Comparison of ENCODE assay signal across 35 cellular contexts in the genomic region with DNA sequence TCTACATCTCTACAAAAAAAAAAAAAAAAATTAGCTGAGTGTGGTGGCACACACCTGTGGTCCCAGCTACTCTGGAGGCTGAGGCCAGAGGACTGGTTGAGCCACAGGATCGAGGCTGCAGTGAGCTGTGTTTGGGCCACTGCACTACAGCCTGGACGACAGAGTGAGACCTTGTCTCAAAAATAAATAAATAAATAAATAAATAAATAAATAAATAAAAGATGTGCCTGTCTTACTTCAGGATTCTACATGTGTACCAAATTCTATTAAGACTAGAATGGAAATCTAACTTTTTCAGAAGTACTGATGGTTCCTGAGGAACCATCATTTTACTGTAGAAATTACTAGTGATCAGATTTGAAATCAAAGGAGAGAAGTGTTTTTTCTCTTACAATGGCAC.
"Had no signal": no experiment of that assay in that cellular context is flagged by ENCODE, and none has a peak within 500 bp of the region (broad histone marks: within the 10 kb centered on the region; RNA-seq: fewer than 3 reads in every experiment).

No MANE protein-coding gene starts in this region.

- H3K36me3 ChIP-seq: MG63 had no signal

- H3K9me3 ChIP-seq: MG63 had no signal

- DNase-seq: Karpas-422, Kasumi-1, MG63, MM.1S, MV-4-11, NCI-H1048, NCI-H1092, NCI-H1092 treated with DMSO at 0.1 percent for 48 hours, NCI-H1105, NCI-H1105 treated with DMSO at 0.1 percent for 48 hours, NCI-H1417, NCI-H1417 treated with DMSO at 0.1 percent for 48 hours, NCI-H1436, NCI-H1436 treated with DMSO at 0.1 percent for 48 hours, NCI-H146, NCI-H1694, NCI-H1694 treated with DMSO at 0.1 percent for 48 hours, NCI-H187, NCI-H187 treated with DMSO at 0.1 percent for 48 hours, NCI-H1930, NCI-H2029, NCI-H2029 treated with DMSO at 0.1 percent for 48 hours, NCI-H2081, NCI-H2081 treated with DMSO at 0.1 percent for 48 hours, NCI-H2107, NCI-H2171, NCI-H2171 treated with DMSO at 0.1 percent for 48 hours, NCI-H2227 treated with DMSO at 0.1 percent for 48 hours, NCI-H226, NCI-H345, NCI-H446, NCI-H446 treated with DMSO at 0.1 percent for 48 hours, NCI-H510A, NCI-H510A treated with DMSO at 0.1 percent for 48 hours, NCI-H524 had no signal

- H3K4me3 ChIP-seq: MG63 had no signal
